In the genomic region with DNA sequence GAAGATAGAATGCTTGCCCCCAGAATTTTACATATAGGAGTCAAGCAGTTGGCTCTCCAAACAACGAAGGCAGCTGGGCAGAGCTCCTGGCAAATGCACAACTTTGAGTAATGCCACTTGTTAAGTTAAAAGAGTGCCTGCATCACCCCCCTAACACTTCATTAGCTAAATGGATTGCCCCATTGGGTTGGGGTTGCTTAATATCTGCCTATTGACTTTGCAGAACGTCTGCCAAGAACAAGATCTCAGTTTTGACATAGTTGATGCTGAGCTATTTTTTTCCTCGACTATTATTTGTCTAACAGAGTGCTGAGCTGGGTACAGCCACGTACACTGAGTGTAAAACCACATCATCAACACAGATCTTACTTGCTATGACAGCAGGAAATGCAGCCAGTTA, we compare ENCODE assay signal across 1 cellular context.
TF ChIP-seq lines count a peak whose summit lies in the region.

No MANE protein-coding gene starts in this region.

TF ChIP-seq in SK-N-SH, 30 proteins besides CTCF, POLR2A, EP300 and RAD21 (continued from another document):
- TF ChIP-seq, protein P1, sequence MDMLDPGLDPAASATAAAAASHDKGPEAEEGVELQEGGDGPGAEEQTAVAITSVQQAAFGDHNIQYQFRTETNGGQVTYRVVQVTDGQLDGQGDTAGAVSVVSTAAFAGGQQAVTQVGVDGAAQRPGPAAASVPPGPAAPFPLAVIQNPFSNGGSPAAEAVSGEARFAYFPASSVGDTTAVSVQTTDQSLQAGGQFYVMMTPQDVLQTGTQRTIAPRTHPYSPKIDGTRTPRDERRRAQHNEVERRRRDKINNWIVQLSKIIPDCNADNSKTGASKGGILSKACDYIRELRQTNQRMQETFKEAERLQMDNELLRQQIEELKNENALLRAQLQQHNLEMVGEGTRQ (IDR thresholded peaks at IDR 0.05; ENCODE audit: borderline replicate concordance, low read depth, low read length): no peak
- TF ChIP-seq TEAD4 (IDR thresholded peaks at IDR 0.05; ENCODE audit: borderline replicate concordance, insufficient read depth): no peak
- no peak for TF ChIP-seq RXRA (IDR thresholded peaks at IDR 0.05; ENCODE audit: borderline replicate concordance, low read depth)
- no peak for TF ChIP-seq TAF1 (IDR thresholded peaks at IDR 0.05; ENCODE audit: borderline replicate concordance, low read depth, low read length)
- no peak for TF ChIP-seq SIN3A (IDR thresholded peaks at IDR 0.05; ENCODE audit: borderline replicate concordance, low read depth, low read length)
- no peak for TF ChIP-seq FOSL2 (IDR thresholded peaks at IDR 0.05; ENCODE audit: borderline replicate concordance, low read depth)
- TF ChIP-seq, protein P2, sequence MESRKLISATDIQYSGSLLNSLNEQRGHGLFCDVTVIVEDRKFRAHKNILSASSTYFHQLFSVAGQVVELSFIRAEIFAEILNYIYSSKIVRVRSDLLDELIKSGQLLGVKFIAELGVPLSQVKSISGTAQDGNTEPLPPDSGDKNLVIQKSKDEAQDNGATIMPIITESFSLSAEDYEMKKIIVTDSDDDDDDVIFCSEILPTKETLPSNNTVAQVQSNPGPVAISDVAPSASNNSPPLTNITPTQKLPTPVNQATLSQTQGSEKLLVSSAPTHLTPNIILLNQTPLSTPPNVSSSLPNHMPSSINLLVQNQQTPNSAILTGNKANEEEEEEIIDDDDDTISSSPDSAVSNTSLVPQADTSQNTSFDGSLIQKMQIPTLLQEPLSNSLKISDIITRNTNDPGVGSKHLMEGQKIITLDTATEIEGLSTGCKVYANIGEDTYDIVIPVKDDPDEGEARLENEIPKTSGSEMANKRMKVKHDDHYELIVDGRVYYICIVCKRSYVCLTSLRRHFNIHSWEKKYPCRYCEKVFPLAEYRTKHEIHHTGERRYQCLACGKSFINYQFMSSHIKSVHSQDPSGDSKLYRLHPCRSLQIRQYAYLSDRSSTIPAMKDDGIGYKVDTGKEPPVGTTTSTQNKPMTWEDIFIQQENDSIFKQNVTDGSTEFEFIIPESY (IDR thresholded peaks at IDR 0.05; ENCODE audit: borderline replicate concordance, low read depth): no peak
- TF ChIP-seq, protein P3, sequence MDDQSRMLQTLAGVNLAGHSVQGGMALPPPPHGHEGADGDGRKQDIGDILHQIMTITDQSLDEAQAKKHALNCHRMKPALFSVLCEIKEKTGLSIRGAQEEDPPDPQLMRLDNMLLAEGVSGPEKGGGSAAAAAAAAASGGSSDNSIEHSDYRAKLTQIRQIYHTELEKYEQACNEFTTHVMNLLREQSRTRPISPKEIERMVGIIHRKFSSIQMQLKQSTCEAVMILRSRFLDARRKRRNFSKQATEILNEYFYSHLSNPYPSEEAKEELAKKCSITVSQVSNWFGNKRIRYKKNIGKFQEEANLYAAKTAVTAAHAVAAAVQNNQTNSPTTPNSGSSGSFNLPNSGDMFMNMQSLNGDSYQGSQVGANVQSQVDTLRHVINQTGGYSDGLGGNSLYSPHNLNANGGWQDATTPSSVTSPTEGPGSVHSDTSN (IDR thresholded peaks at IDR 0.05): no peak
TF ChIP-seq in SK-N-SH: peak in this region for 0.
